Comparison of ENCODE assay signal across 9 cellular contexts in the genomic region with DNA sequence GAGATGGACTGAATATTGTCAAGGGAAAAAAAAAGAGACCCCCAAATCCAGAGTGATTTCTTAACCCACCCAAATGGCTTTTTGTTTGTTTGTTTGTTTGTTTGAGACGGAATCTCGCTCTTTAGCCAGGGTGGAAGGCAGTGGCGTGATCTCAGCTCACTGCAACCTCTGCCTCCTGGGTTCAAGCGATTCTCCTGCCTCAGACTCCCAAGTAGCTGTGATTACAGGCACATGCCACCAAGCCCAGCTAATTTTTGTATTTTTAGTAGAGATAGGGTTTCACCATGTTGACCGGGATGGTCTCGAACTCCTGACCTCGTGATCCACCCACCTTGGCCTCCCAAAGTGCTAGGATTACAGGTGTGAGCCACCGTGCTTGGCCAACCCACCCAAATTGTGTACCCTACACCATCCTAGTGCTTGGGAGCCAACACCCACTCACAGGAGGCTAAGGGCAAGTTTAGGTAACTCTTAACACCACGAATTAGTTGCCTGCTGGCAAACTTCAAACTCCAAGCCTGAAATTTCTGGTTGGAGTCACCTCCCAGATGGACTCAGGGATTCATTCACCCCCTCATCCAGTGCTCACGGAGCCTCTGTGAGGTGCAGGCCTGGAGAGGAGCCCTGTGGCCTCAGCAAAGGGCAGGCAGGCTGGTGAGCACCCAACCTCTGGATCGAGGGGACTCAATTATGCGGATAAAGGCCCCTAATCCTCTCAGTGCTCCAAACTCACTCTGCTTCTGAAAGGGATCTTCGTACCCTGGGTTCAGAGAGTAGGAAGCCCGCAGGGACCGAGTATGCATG. TPM values are rescaled to one million over a fixed set of nuclear protein-coding genes. Genes with fewer than 3 reads are reported as not detected.
A peak's percentile ranks its signal among the peaks of the same experiment; 100 is the strongest.
DNase-seq lines count a peak whose midpoint lies in the region; ATAC-seq and TF ChIP-seq lines count a peak whose summit lies in the region.
"Had no signal": no experiment of that assay in that cellular context is flagged by ENCODE, and none has a peak within 500 bp of the region (broad histone marks: within the 10 kb centered on the region; RNA-seq: fewer than 3 reads in every experiment).

No MANE protein-coding gene starts in this region.

- H3K27ac ChIP-seq in body of pancreas (peak overlapping the region; percentile 93 to 99 (median 98)), lower lobe of right lung (peak overlapping the region; percentile 91), thymus (ENCODE audit: low read depth) (peak overlapping the region; percentile 71)

- 91 to 93% methylated on average over 12 to 15 of the region's 15 CpGs for WGBS in body of pancreas, 2 donors
- WGBS in thymus: 96% methylated on average over 15 of the region's 15 CpGs

- H3K27me3 Mint-ChIP-seq in activated CD4-positive, alpha-beta T cell treated with anti-CD3 and anti-CD28 coated beads, Interleukin-2, amount 10 ng/mL, durations not matched to agents 24 days and 14 days: no peaks in the 10 kb centered on the region

- H3K27ac Mint-ChIP-seq in activated CD4-positive, alpha-beta T cell treated with anti-CD3 and anti-CD28 coated beads, Interleukin-2, amount 10 ng/mL, durations not matched to agents 24 days and 14 days: no peak overlapping the region

- H3K4me1 Mint-ChIP-seq in activated CD4-positive, alpha-beta T cell treated with anti-CD3 and anti-CD28 coated beads, Interleukin-2, amount 10 ng/mL, durations not matched to agents 24 days and 14 days: peaks cover 81% of the 10 kb centered on the region

- intact Hi-C loops in activated CD4-positive, alpha-beta T cell treated with anti-CD3 and anti-CD28 coated beads, Interleukin-2, amount 10 ng/mL, durations not matched to agents 24 days and 14 days (cut with micrococcal nuclease): loop anchor here (1.0 to 5.0 kb wide), 2 partner anchors 9 to 38 kb away; partner anchors contain the start of gene ACTN4
- intact Hi-C loops in body of pancreas (cut with DNase I) (no loop called here), lower lobe of right lung (cut with DNase I) (no loop called here)

- peak overlapping the region; percentile 77 for H3K4me3 Mint-ChIP-seq in activated CD4-positive, alpha-beta T cell treated with anti-CD3 and anti-CD28 coated beads, Interleukin-2, amount 10 ng/mL, durations not matched to agents 24 days and 14 days

- H3K4me3 ChIP-seq in body of pancreas (no peak overlapping the region), lower lobe of right lung (no peak overlapping the region), thymus (ENCODE audit: low read length) (no peak overlapping the region)

- H3K9me3 Mint-ChIP-seq in activated CD4-positive, alpha-beta T cell treated with anti-CD3 and anti-CD28 coated beads, Interleukin-2, amount 10 ng/mL, durations not matched to agents 24 days and 14 days: no peaks in the 10 kb centered on the region

- H3K9me3 ChIP-seq in body of pancreas (no peaks in the 10 kb centered on the region), lower lobe of right lung (no peaks in the 10 kb centered on the region), thymus (ENCODE audit: control insufficient read depth) (no peaks in the 10 kb centered on the region)

- no peak for ATAC-seq in body of pancreas
- ATAC-seq in lower lobe of right lung: no peak

- H3K36me3 ChIP-seq in body of pancreas (replicated peaks in 1 of 2; ENCODE audit: insufficient read depth in 1 of 2, low read depth in 2 of 2) (no peaks in the 10 kb centered on the region), lower lobe of right lung (no peaks in the 10 kb centered on the region), thymus (ENCODE audit: control insufficient read depth, insufficient read depth) (no peaks in the 10 kb centered on the region)

- H3K4me1 ChIP-seq in body of pancreas (peaks cover 97% of the 10 kb centered on the region), lower lobe of right lung (peaks cover 98% of the 10 kb centered on the region), thymus (ENCODE audit: control insufficient read depth, insufficient read depth, low read length) (peaks cover 9% of the 10 kb centered on the region)

- peaks cover 37% of the 10 kb centered on the region for H3K36me3 Mint-ChIP-seq in activated CD4-positive, alpha-beta T cell treated with anti-CD3 and anti-CD28 coated beads, Interleukin-2, amount 10 ng/mL, durations not matched to agents 24 days and 14 days (ENCODE audit: low read depth)

- DNase-seq in activated CD4-positive, alpha-beta T cell treated with anti-CD3 and anti-CD28 coated beads, Interleukin-2, amount 10 ng/mL, durations not matched to agents 24 days and 14 days: no peak
- no peak for DNase-seq in activated CD4-positive, alpha-beta T cell treated with anti-CD3 and anti-CD28 coated beads for 1 hour
- DNase-seq in body of pancreas (no peak), lower lobe of right lung (no peak), GDM1 (lab: John Stamatoyannopoulos, UW) (no peak), dermis blood vessel endothelial cell (no peak)
- no peak for DNase-seq in stimulated activated CD4-positive, alpha-beta T cell treated with anti-CD3 and anti-CD28 coated beads, Interleukin-12 subunit alpha, Interleukin-12 subunit beta, amount 100 ng/mL, for 4 hours

- no peaks in the 10 kb centered on the region for H3K27me3 ChIP-seq in body of pancreas
- no peaks in the 10 kb centered on the region for H3K27me3 ChIP-seq in lower lobe of right lung (ENCODE audit: low read depth)
- H3K27me3 ChIP-seq in thymus (ENCODE audit: control insufficient read depth, insufficient read depth): no peaks in the 10 kb centered on the region

- TF ChIP-seq CTCF in body of pancreas (IDR thresholded peaks at IDR 0.05) (no peak), lower lobe of right lung (IDR thresholded peaks at IDR 0.05) (no peak)

- no peak for TF ChIP-seq POLR2A in body of pancreas (IDR thresholded peaks at IDR 0.05)

RNA-seq across cellular contexts. Expression of gene ACTN4, which starts 37.6 kb away (rescaled TPM):
- total RNA-seq in activated CD4-positive, alpha-beta T cell treated with anti-CD3 and anti-CD28 coated beads, Interleukin-2, amount 10 ng/mL, durations not matched to agents 24 days and 14 days: 243 and 257 TPM in 2 replicates
- 100 to 1,000 TPM; 143 to 148 TPM for total RNA-seq in body of pancreas
- total RNA-seq in lower lobe of right lung: 454 TPM
- polyA plus RNA-seq in thymus: 124 TPM
- total RNA-seq in dermis blood vessel endothelial cell: 315 and 728 TPM in 2 replicates

RNA-seq across cellular contexts. Expression of gene CAPN12, which starts 59.2 kb away (rescaled TPM):
- total RNA-seq in activated CD4-positive, alpha-beta T cell treated with anti-CD3 and anti-CD28 coated beads, Interleukin-2, amount 10 ng/mL, durations not matched to agents 24 days and 14 days: 3.2 and 3.5 TPM in 2 replicates
- total RNA-seq in body of pancreas (10 to 100 TPM in 1 of 2 donors, 1 to 10 TPM in 1; 9.9 to 11.4 TPM), lower lobe of right lung (18.2 TPM), dermis blood vessel endothelial cell (0.05 TPM in 1 of 2 replicates, not detected in the other)
- polyA plus RNA-seq in thymus: 6.5 TPM
- total RNA-seq: myocyte had no signal
